8 cellular contexts compared by ENCODE assay signal in the genomic region with DNA sequence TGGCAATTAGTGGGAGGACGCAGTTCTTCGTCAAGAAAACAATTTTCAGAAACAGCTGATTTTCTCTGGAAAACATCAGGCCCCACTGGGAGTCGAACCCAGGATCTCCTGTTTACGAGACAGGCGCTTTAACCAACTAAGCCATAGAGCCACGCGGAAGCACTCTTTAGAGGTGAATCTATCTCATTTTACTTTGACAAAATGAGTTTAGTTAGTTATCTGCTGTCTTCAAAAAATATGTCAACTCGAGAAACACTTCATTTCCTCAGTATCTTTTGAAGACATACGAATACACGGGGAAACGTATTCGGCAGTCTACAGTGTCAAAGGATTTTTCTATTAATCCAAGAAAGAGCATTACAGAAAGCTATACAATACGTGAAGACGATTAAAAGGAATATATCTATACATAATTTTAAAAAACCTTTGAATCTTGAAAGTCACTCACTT. TPM values are rescaled to one million over a fixed set of nuclear protein-coding genes. Genes with fewer than 3 reads are reported as not detected.
DNase-seq lines count a peak whose midpoint lies in the region; FAIRE-seq and TF ChIP-seq lines count a peak whose summit lies in the region.

No MANE protein-coding gene starts in this region.

- no peak for DNase-seq in activated naive CD4-positive, alpha-beta T cell treated with anti-CD3 and anti-CD28 coated beads, Interleukin-2, amount 10 ng/mL, durations not matched to agents 7 days and 5 days
- no peak for DNase-seq in activated naive CD4-positive, alpha-beta T cell (lab: John Stamatoyannopoulos, UW)
- DNase-seq in OCI-M2 (lab: John Stamatoyannopoulos, UW; ENCODE audit: unreplicated experiment) (peak; percentile 56), chondrocyte (ENCODE audit: low spot score) (no peak), activated gamma-delta T cell treated with Interleukin-2 at 50 U/mL for 16 hours (no peak), urothelium cell line (ENCODE audit: low spot score) (no peak), epidermal melanocyte (ENCODE audit: insufficient read length, low spot score) (no peak)

- H3K27ac Mint-ChIP-seq in activated naive CD4-positive, alpha-beta T cell treated with anti-CD3 and anti-CD28 coated beads, Interleukin-2, amount 10 ng/mL, durations not matched to agents 7 days and 5 days: peak overlapping the region; percentile 24
- peak overlapping the region; percentile 98 for H3K27ac Mint-ChIP-seq in chondrocyte (ENCODE audit: unreplicated experiment)
- H3K27ac Mint-ChIP-seq in nephron: peak overlapping the region; percentile 97

- TF ChIP-seq CTCF in chondrocyte (IDR thresholded peaks at IDR 0.05) (no peak), nephron (IDR thresholded peaks at IDR 0.05; ENCODE audit: unreplicated experiment in 3 of 3) (no peak)

- peaks cover 65% of the 10 kb centered on the region for H3K27me3 Mint-ChIP-seq in activated naive CD4-positive, alpha-beta T cell treated with anti-CD3 and anti-CD28 coated beads, Interleukin-2, amount 10 ng/mL, durations not matched to agents 7 days and 5 days
- peaks cover 16% of the 10 kb centered on the region for H3K27me3 Mint-ChIP-seq in chondrocyte (ENCODE audit: low read depth)
- peaks cover 17% of the 10 kb centered on the region for H3K27me3 Mint-ChIP-seq in nephron (ENCODE audit: low read depth)

- CTCF ChIA-PET in activated naive CD4-positive, alpha-beta T cell treated with anti-CD3 and anti-CD28 coated beads, Interleukin-2, amount 10 ng/mL, durations not matched to agents 7 days and 5 days (lab: Charles Lee): interaction anchor here (0.5 to 0.6 kb wide), 2 partner anchors 54 to 436 kb away, joined by 3 read pairs; no protein-coding TSS in a partner anchor

- no peak for FAIRE-seq in urothelium cell line (lab: Jason Lieb, UNC)

- H3K36me3 Mint-ChIP-seq in activated naive CD4-positive, alpha-beta T cell treated with anti-CD3 and anti-CD28 coated beads, Interleukin-2, amount 10 ng/mL, durations not matched to agents 7 days and 5 days: no peaks in the 10 kb centered on the region
- H3K36me3 Mint-ChIP-seq in chondrocyte (ENCODE audit: low read depth) (no peaks in the 10 kb centered on the region), nephron (ENCODE audit: low read depth) (no peaks in the 10 kb centered on the region)

- peaks cover 8% of the 10 kb centered on the region for H3K9me3 Mint-ChIP-seq in activated naive CD4-positive, alpha-beta T cell treated with anti-CD3 and anti-CD28 coated beads, Interleukin-2, amount 10 ng/mL, durations not matched to agents 7 days and 5 days
- H3K9me3 Mint-ChIP-seq in chondrocyte (ENCODE audit: low read depth) (no peaks in the 10 kb centered on the region), nephron (no peaks in the 10 kb centered on the region)

- peak overlapping the region; percentile 60 for H3K4me3 Mint-ChIP-seq in activated naive CD4-positive, alpha-beta T cell treated with anti-CD3 and anti-CD28 coated beads, Interleukin-2, amount 10 ng/mL, durations not matched to agents 7 days and 5 days
- peak overlapping the region; percentile 84 for H3K4me3 Mint-ChIP-seq in chondrocyte (ENCODE audit: unreplicated experiment)
- H3K4me3 Mint-ChIP-seq in nephron: peak overlapping the region; percentile 89 to 92 (median 89)

- H3K4me1 Mint-ChIP-seq in activated naive CD4-positive, alpha-beta T cell treated with anti-CD3 and anti-CD28 coated beads, Interleukin-2, amount 10 ng/mL, durations not matched to agents 7 days and 5 days: peaks cover 32% of the 10 kb centered on the region
- H3K4me1 Mint-ChIP-seq in chondrocyte (ENCODE audit: low read depth): peaks cover 16% of the 10 kb centered on the region
- peaks cover 21% of the 10 kb centered on the region for H3K4me1 Mint-ChIP-seq in nephron

RNA-seq across cellular contexts. Expression of gene GPX6, which starts 26.7 kb away (rescaled TPM):
- total RNA-seq in chondrocyte: not detected in 3 replicates

RNA-seq across cellular contexts. Expression of gene GPX5, which starts 36.7 kb away (rescaled TPM):
- not detected in 3 replicates for total RNA-seq in chondrocyte

RNA-seq across cellular contexts. Expression of gene ZSCAN23, which starts 45.6 kb away (rescaled TPM):
- total RNA-seq in chondrocyte: 2.1 to 3.5 TPM (median 3.3 TPM) in 3 replicates

Comparison
In these comparisons a context has a peak if more than half of its experiments do, and no peak if none do; other contexts are left out.
1. H3K27ac Mint-ChIP-seq: peak in every context shown above with its lines; median percentile 98 in chondrocyte; 97 in nephron; 24 in activated naive CD4-positive, alpha-beta T cell treated with anti-CD3 and anti-CD28 coated beads, Interleukin-2, amount 10 ng/mL, durations not matched to agents 7 days and 5 days.